ENCODE assay signal across 9 cellular contexts in genomic region chr3:4981160-4981687, GRCh38. TPM values are rescaled to one million over a fixed set of nuclear protein-coding genes. Genes with fewer than 3 reads are reported as not detected.
DNase-seq lines count a peak whose midpoint lies in the region; ATAC-seq lines count a peak whose summit lies in the region.
"Had no signal": no experiment of that assay in that cellular context is flagged by ENCODE, and none has a peak within 500 bp of the region (broad histone marks: within the 10 kb centered on the region; RNA-seq: fewer than 3 reads in every experiment).

No MANE protein-coding gene starts in this region.

- H3K4me1 Mint-ChIP-seq in T-helper 2 cell treated with Interferon-gamma antibody and Interleukin-4, amounts not matched to agents 5 μg/mL and 100 μg/mL, for 36 hours (ENCODE audit: low read depth) = peaks cover 47% of the 10 kb centered on the region
- H3K4me1 Mint-ChIP-seq in activated T-helper 1 cell treated with anti-CD3 and anti-CD28 coated beads, Interleukin-12 subunit alpha, Interleukin-12 subunit beta, Interleukin-2, Interleukin-4 antibody, amounts not matched to agents 30 ng/mL and 10 ng/mL and 1 ng/mL, durations not matched to agents 14 hours and 24 hours and 36 hours (ENCODE audit: low read depth) = peaks cover 44% of the 10 kb centered on the region
- H3K4me1 Mint-ChIP-seq in immature natural killer cell = peaks cover 73 to 76% of the 10 kb centered on the region in 2 donors

- peak overlapping the region; percentile 16 to 90 (median 68) for H3K9ac ChIP-seq in subcutaneous abdominal adipose tissue (ENCODE audit: low read length in 5 of 5)

- H3K9me3 Mint-ChIP-seq in T-helper 2 cell treated with Interferon-gamma antibody and Interleukin-4, amounts not matched to agents 5 μg/mL and 100 μg/mL, for 36 hours = no peaks in the 10 kb centered on the region
- no peaks in the 10 kb centered on the region for H3K9me3 Mint-ChIP-seq in activated T-helper 1 cell treated with anti-CD3 and anti-CD28 coated beads, Interleukin-12 subunit alpha, Interleukin-12 subunit beta, Interleukin-2, Interleukin-4 antibody, amounts not matched to agents 30 ng/mL and 10 ng/mL and 1 ng/mL, durations not matched to agents 14 hours and 24 hours and 36 hours
- peaks cover 0 to 2% (median under 1%) of the 10 kb centered on the region in 6 donors for H3K9me3 Mint-ChIP-seq in immature natural killer cell

- H3K27me3 Mint-ChIP-seq in T-helper 2 cell treated with Interferon-gamma antibody and Interleukin-4, amounts not matched to agents 5 μg/mL and 100 μg/mL, for 36 hours (ENCODE audit: low read depth) = no peaks in the 10 kb centered on the region
- H3K27me3 Mint-ChIP-seq in activated T-helper 1 cell treated with anti-CD3 and anti-CD28 coated beads, Interleukin-12 subunit alpha, Interleukin-12 subunit beta, Interleukin-2, Interleukin-4 antibody, amounts not matched to agents 30 ng/mL and 10 ng/mL and 1 ng/mL, durations not matched to agents 14 hours and 24 hours and 36 hours (ENCODE audit: insufficient read depth) = no peaks in the 10 kb centered on the region
- peaks cover 78 to 81% (median 78%) of the 10 kb centered on the region in 3 donors for H3K27me3 Mint-ChIP-seq in immature natural killer cell (ENCODE audit: low read depth in 3 of 3)

- peaks cover 29 to 83% (median 76%) of the 10 kb centered on the region in 5 donors for H3K4me1 ChIP-seq in subcutaneous abdominal adipose tissue (ENCODE audit: control insufficient read depth in 5 of 5, insufficient read depth in 5 of 5, low read length in 5 of 5)

- H3K4me3 ChIP-seq in subcutaneous abdominal adipose tissue (ENCODE audit: low read depth in 1 of 5, low read length in 5 of 5) = peak overlapping the region; percentile 74 to 98 (median 96)

- no peak for DNase-seq in T-helper 2 cell treated with Interferon-gamma antibody and Interleukin-4, amounts not matched to agents 5 μg/mL and 100 μg/mL, for 36 hours (ENCODE audit: low spot score)
- DNase-seq in T-helper 2 cell (no peak), immature natural killer cell (peak in 2 of 3 donors; percentile 20 to 38), NCI-H187 (lab: John Stamatoyannopoulos, UW) (no peak), NCI-H345 treated with DMSO at 0.1 percent for 48 hours (lab: John Stamatoyannopoulos, UW; ENCODE audit: unreplicated experiment) (no peak)
- DNase-seq in activated T-helper 1 cell treated with anti-CD3 and anti-CD28 coated beads, Interleukin-12 subunit alpha, Interleukin-12 subunit beta, Interleukin-2, Interleukin-4 antibody, amounts not matched to agents 30 ng/mL and 10 ng/mL and 1 ng/mL, durations not matched to agents 14 hours and 24 hours and 36 hours (ENCODE audit: low spot score) = no peak
- DNase-seq: NCI-H1417 treated with DMSO at 0.1 percent for 48 hours had no signal

- H3K27ac Mint-ChIP-seq in T-helper 2 cell treated with Interferon-gamma antibody and Interleukin-4, amounts not matched to agents 5 μg/mL and 100 μg/mL, for 36 hours = peak overlapping the region; percentile 73
- H3K27ac Mint-ChIP-seq in activated T-helper 1 cell treated with anti-CD3 and anti-CD28 coated beads, Interleukin-12 subunit alpha, Interleukin-12 subunit beta, Interleukin-2, Interleukin-4 antibody, amounts not matched to agents 30 ng/mL and 10 ng/mL and 1 ng/mL, durations not matched to agents 14 hours and 24 hours and 36 hours = peak overlapping the region; percentile 95
- H3K27ac Mint-ChIP-seq in immature natural killer cell = peak overlapping the region; percentile 94 to 100 (median 99)

- H3K4me3 Mint-ChIP-seq in T-helper 2 cell treated with Interferon-gamma antibody and Interleukin-4, amounts not matched to agents 5 μg/mL and 100 μg/mL, for 36 hours = peak overlapping the region; percentile 97
- peak overlapping the region; percentile 97 for H3K4me3 Mint-ChIP-seq in activated T-helper 1 cell treated with anti-CD3 and anti-CD28 coated beads, Interleukin-12 subunit alpha, Interleukin-12 subunit beta, Interleukin-2, Interleukin-4 antibody, amounts not matched to agents 30 ng/mL and 10 ng/mL and 1 ng/mL, durations not matched to agents 14 hours and 24 hours and 36 hours
- peak overlapping the region; percentile 97 to 100 (median 100) for H3K4me3 Mint-ChIP-seq in immature natural killer cell

- peaks cover 63% of the 10 kb centered on the region for H3K36me3 Mint-ChIP-seq in T-helper 2 cell treated with Interferon-gamma antibody and Interleukin-4, amounts not matched to agents 5 μg/mL and 100 μg/mL, for 36 hours (ENCODE audit: low read depth)
- peaks cover 63% of the 10 kb centered on the region for H3K36me3 Mint-ChIP-seq in activated T-helper 1 cell treated with anti-CD3 and anti-CD28 coated beads, Interleukin-12 subunit alpha, Interleukin-12 subunit beta, Interleukin-2, Interleukin-4 antibody, amounts not matched to agents 30 ng/mL and 10 ng/mL and 1 ng/mL, durations not matched to agents 14 hours and 24 hours and 36 hours (ENCODE audit: low read depth)
- H3K36me3 Mint-ChIP-seq in immature natural killer cell = peaks cover 35 to 46% (median 43%) of the 10 kb centered on the region in 3 donors

- peaks cover 3 to 31% (median 13%) of the 10 kb centered on the region in 5 donors for H3K36me3 ChIP-seq in subcutaneous abdominal adipose tissue (ENCODE audit: control insufficient read depth in 5 of 5, insufficient read depth in 5 of 5, low read length in 5 of 5)

- no peaks in the 10 kb centered on the region for H3K9me3 ChIP-seq in subcutaneous abdominal adipose tissue (ENCODE audit: control insufficient read depth in 5 of 5, low read length in 5 of 5)

- H3K27ac ChIP-seq in subcutaneous abdominal adipose tissue (ENCODE audit: low read depth, low read length) = peak overlapping the region; percentile 100

- intact Hi-C loops in activated T-helper 1 cell treated with anti-CD3 and anti-CD28 coated beads, Interleukin-12 subunit alpha, Interleukin-12 subunit beta, Interleukin-2, Interleukin-4 antibody, amounts not matched to agents 30 ng/mL and 10 ng/mL and 1 ng/mL, durations not matched to agents 14 hours and 24 hours and 36 hours (cut with micrococcal nuclease) = no loop called here

- no peaks in the 10 kb centered on the region for H3K27me3 ChIP-seq in subcutaneous abdominal adipose tissue (ENCODE audit: control insufficient read depth in 5 of 5, insufficient read depth in 4 of 5, low read length in 5 of 5)

- no peak for ATAC-seq in GM18519 (IDR thresholded peaks at IDR 0.05; ENCODE audit: low FRiP score, unreplicated experiment)

RNA-seq across cellular contexts. Expression of gene BHLHE40, which starts 2.0 kb away (rescaled TPM):
- 449 and 458 TPM in 2 replicates for total RNA-seq in activated T-helper 1 cell treated with anti-CD3 and anti-CD28 coated beads, Interleukin-12 subunit alpha, Interleukin-12 subunit beta, Interleukin-2, Interleukin-4 antibody, amounts not matched to agents 30 ng/mL and 10 ng/mL and 1 ng/mL, durations not matched to agents 14 hours and 24 hours and 36 hours
- polyA plus RNA-seq in immature natural killer cell = 10 to 100 TPM; 51.4 to 91.9 (median 64.4) TPM

Comparison
In these comparisons a context has a peak if more than half of its experiments do, and no peak if none do; other contexts are left out.
1. DNase-seq: peak in immature natural killer cell (2 of 3); none in T-helper 2 cell treated with Interferon-gamma antibody and Interleukin-4, amounts not matched to agents 5 μg/mL and 100 μg/mL, for 36 hours (single experiment), T-helper 2 cell (0 of 5), activated T-helper 1 cell treated with anti-CD3 and anti-CD28 coated beads, Interleukin-12 subunit alpha, Interleukin-12 subunit beta, Interleukin-2, Interleukin-4 antibody, amounts not matched to agents 30 ng/mL and 10 ng/mL and 1 ng/mL, durations not matched to agents 14 hours and 24 hours and 36 hours (single experiment), NCI-H187 (0 of 2) and NCI-H345 treated with DMSO at 0.1 percent for 48 hours (single experiment).
2. Peak in every context shown above with its lines, with median percentiles within 50 percentile points of each other: H3K27ac Mint-ChIP-seq and H3K4me3 Mint-ChIP-seq.